ENCODE assay signal across 10 cellular contexts in genomic region chrX:39895228-39896110, GRCh38.
DNase-seq lines count a peak whose midpoint lies in the region; ATAC-seq and TF ChIP-seq lines count a peak whose summit lies in the region.
"Had no signal": no experiment of that assay in that cellular context is flagged by ENCODE, and none has a peak within 500 bp of the region (broad histone marks: within the 10 kb centered on the region; RNA-seq: fewer than 3 reads in every experiment).

No MANE protein-coding gene starts in this region.

- DNase-seq in Daoy (ENCODE audit: low read depth) (peak; percentile 40), NCI-H146 (lab: John Stamatoyannopoulos, UW) (peak; percentile 84), breast epithelium (ENCODE audit: low spot score in 2 of 2) (peak in 1 of 2 donors; percentile 55), HK-2 (ENCODE audit: unreplicated experiment) (no peak), occipital lobe (lab: John Stamatoyannopoulos, UW) (no peak), Karpas-422 (no peak)
- DNase-seq: activated T-cell treated with anti-CD3 and anti-CD28 coated beads, Interleukin-2, amount 50 U/mL, for 1 hour; small intestine had no signal

- H3K4me2 ChIP-seq in Karpas-422 (ENCODE audit: low read depth, low read length, poor library complexity, severe bottlenecking), result no peak overlapping the region

- no peaks in the 10 kb centered on the region for H3K9me2 ChIP-seq in Karpas-422 (replicated peaks; ENCODE audit: insufficient read depth, low read length)

- peak overlapping the region; percentile 55 for H3K27ac ChIP-seq in breast epithelium
- peak overlapping the region; percentile 47 to 59 for H3K27ac ChIP-seq in mucosa of rectum (ENCODE audit: low read depth in 2 of 2, low read length in 2 of 2)
- H3K27ac ChIP-seq in Karpas-422 (ENCODE audit: low read length), result no peak overlapping the region

- H3K36me3 ChIP-seq in breast epithelium, result no peaks in the 10 kb centered on the region
- H3K36me3 ChIP-seq in mucosa of rectum (ENCODE audit: control insufficient read depth in 2 of 2, insufficient read depth in 2 of 2, low read length in 2 of 2), result no peaks in the 10 kb centered on the region
- no peaks in the 10 kb centered on the region for H3K36me3 ChIP-seq in Karpas-422 (ENCODE audit: insufficient read depth, low read length)

- TF ChIP-seq CTCF in breast epithelium (IDR thresholded peaks at IDR 0.05), result no peak

- TF ChIP-seq POLR2A in breast epithelium (IDR thresholded peaks at IDR 0.05), result no peak

- H3K27me3 ChIP-seq in breast epithelium, result peaks cover 0 to 47% of the 10 kb centered on the region in 2 donors
- peaks cover 3 to 6% of the 10 kb centered on the region in 2 donors for H3K27me3 ChIP-seq in mucosa of rectum (ENCODE audit: control insufficient read depth in 2 of 2, insufficient read depth in 2 of 2, low read length in 2 of 2)
- no peaks in the 10 kb centered on the region for H3K27me3 ChIP-seq in Karpas-422 (ENCODE audit: low read length)

- H3K9me3 ChIP-seq in breast epithelium, result no peaks in the 10 kb centered on the region
- no peaks in the 10 kb centered on the region for H3K9me3 ChIP-seq in mucosa of rectum (ENCODE audit: control insufficient read depth in 2 of 2, low read length in 2 of 2)
- no peaks in the 10 kb centered on the region for H3K9me3 ChIP-seq in Karpas-422 (ENCODE audit: low read length)

- H3K4me3 ChIP-seq in breast epithelium, result no peak overlapping the region
- H3K4me3 ChIP-seq in mucosa of rectum (ENCODE audit: low read length in 2 of 2), result no peak overlapping the region
- no peak overlapping the region for H3K4me3 ChIP-seq in Karpas-422 (ENCODE audit: low read length)

- no peak for ATAC-seq in HG02870 (IDR thresholded peaks at IDR 0.05; ENCODE audit: unreplicated experiment)

- H3K9ac ChIP-seq in mucosa of rectum (ENCODE audit: low read depth in 1 of 2, low read length in 2 of 2) (no peak overlapping the region), Karpas-422 (ENCODE audit: low read length) (no peak overlapping the region)

- H3K4me1 ChIP-seq in breast epithelium (peaks cover 0 to 6% of the 10 kb centered on the region in 2 donors), mucosa of rectum (ENCODE audit: control insufficient read depth in 2 of 2, insufficient read depth in 2 of 2, low read length in 2 of 2) (peaks cover 4 to 24% of the 10 kb centered on the region in 2 donors), Karpas-422 (ENCODE audit: low read length) (no peaks in the 10 kb centered on the region)

- H2AFZ ChIP-seq in Karpas-422 (ENCODE audit: low read length), result no peak overlapping the region

- no peaks in the 10 kb centered on the region for H4K20me1 ChIP-seq in Karpas-422 (ENCODE audit: insufficient read depth, low read depth, low read length)

- intact Hi-C loops in breast epithelium (cut with DNase I; ENCODE audit: low total_unique reads), result no loop called here

- no peaks in the 10 kb centered on the region for H3K79me2 ChIP-seq in Karpas-422 (ENCODE audit: low read length)

Comparison
In these comparisons a context has a peak if more than half of its experiments do, and no peak if none do; other contexts are left out.
1. DNase-seq: peak in Daoy (single experiment) and NCI-H146 (single experiment); none in HK-2 (single experiment), occipital lobe (single experiment) and Karpas-422 (single experiment).